Comparison of ENCODE assay signal across 13 cellular contexts in genomic region chr14:91175802-91176201, GRCh38.
DNase-seq lines count a peak whose midpoint lies in the region; ATAC-seq and TF ChIP-seq lines count a peak whose summit lies in the region.
"Had no signal": no experiment of that assay in that cellular context is flagged by ENCODE, and none has a peak within 500 bp of the region (broad histone marks: within the 10 kb centered on the region; RNA-seq: fewer than 3 reads in every experiment).

No MANE protein-coding gene starts in this region.

- CTCF ChIA-PET in activated naive CD4-positive, alpha-beta T cell treated with anti-CD3 and anti-CD28 coated beads for 36 hours (lab: Charles Lee) = interaction anchor here (0.6 to 10.7 kb wide), 16 partner anchors 18 to 285 kb away, joined by 3 to 215 read pairs (median 6); partner anchors contain the start of gene DGLUCY
- CTCF ChIA-PET in RWPE1 (lab: Yijun Ruan, JAX) = interaction anchor here (1.3 to 4.8 kb wide), 2 partner anchors 273 to 279 kb away, joined by 3 to 30 read pairs; no protein-coding TSS in a partner anchor

- no peaks in the 10 kb centered on the region for H3K27me3 Mint-ChIP-seq in activated naive CD4-positive, alpha-beta T cell treated with anti-CD3 and anti-CD28 coated beads for 36 hours (ENCODE audit: low read depth)
- no peaks in the 10 kb centered on the region for H3K27me3 Mint-ChIP-seq in activated T-helper 1 cell treated with anti-CD3 and anti-CD28 coated beads, Interleukin-12 subunit alpha, Interleukin-12 subunit beta, Interleukin-2, Interleukin-4 antibody, amounts not matched to agents 30 ng/mL and 10 ng/mL and 1 ng/mL, durations not matched to agents 14 hours and 24 hours and 36 hours (ENCODE audit: insufficient read depth)
- no peaks in the 10 kb centered on the region for H3K27me3 Mint-ChIP-seq in stimulated activated memory B cell treated with anti-CD40 and anti-IgM and Interleukin-4, amounts not matched to agents 10 μg/mL and 1 μg/mL and 100 μg/mL, for 72 hours
- H3K27me3 Mint-ChIP-seq: CD4-positive, alpha-beta memory T cell; IgD-negative memory B cell had no signal

- no peak overlapping the region for H3K4me3 Mint-ChIP-seq in activated naive CD4-positive, alpha-beta T cell treated with anti-CD3 and anti-CD28 coated beads for 36 hours
- H3K4me3 Mint-ChIP-seq in activated T-helper 1 cell treated with anti-CD3 and anti-CD28 coated beads, Interleukin-12 subunit alpha, Interleukin-12 subunit beta, Interleukin-2, Interleukin-4 antibody, amounts not matched to agents 30 ng/mL and 10 ng/mL and 1 ng/mL, durations not matched to agents 14 hours and 24 hours and 36 hours = no peak overlapping the region
- H3K4me3 Mint-ChIP-seq in stimulated activated memory B cell treated with anti-CD40 and anti-IgM and Interleukin-4, amounts not matched to agents 10 μg/mL and 1 μg/mL and 100 μg/mL, for 72 hours = no peak overlapping the region
- H3K4me3 Mint-ChIP-seq: CD4-positive, alpha-beta memory T cell; IgD-negative memory B cell had no signal

- H3K27ac Mint-ChIP-seq in activated naive CD4-positive, alpha-beta T cell treated with anti-CD3 and anti-CD28 coated beads for 36 hours = peak overlapping the region; percentile 56
- peak overlapping the region; percentile 23 for H3K27ac Mint-ChIP-seq in activated T-helper 1 cell treated with anti-CD3 and anti-CD28 coated beads, Interleukin-12 subunit alpha, Interleukin-12 subunit beta, Interleukin-2, Interleukin-4 antibody, amounts not matched to agents 30 ng/mL and 10 ng/mL and 1 ng/mL, durations not matched to agents 14 hours and 24 hours and 36 hours
- H3K27ac Mint-ChIP-seq in stimulated activated memory B cell treated with anti-CD40 and anti-IgM and Interleukin-4, amounts not matched to agents 10 μg/mL and 1 μg/mL and 100 μg/mL, for 72 hours = peak overlapping the region; percentile 43

- peaks cover 10% of the 10 kb centered on the region for H3K36me3 Mint-ChIP-seq in activated naive CD4-positive, alpha-beta T cell treated with anti-CD3 and anti-CD28 coated beads for 36 hours (ENCODE audit: low read depth)
- peaks cover 29% of the 10 kb centered on the region for H3K36me3 Mint-ChIP-seq in activated T-helper 1 cell treated with anti-CD3 and anti-CD28 coated beads, Interleukin-12 subunit alpha, Interleukin-12 subunit beta, Interleukin-2, Interleukin-4 antibody, amounts not matched to agents 30 ng/mL and 10 ng/mL and 1 ng/mL, durations not matched to agents 14 hours and 24 hours and 36 hours (ENCODE audit: low read depth)
- peaks cover 31% of the 10 kb centered on the region for H3K36me3 Mint-ChIP-seq in stimulated activated memory B cell treated with anti-CD40 and anti-IgM and Interleukin-4, amounts not matched to agents 10 μg/mL and 1 μg/mL and 100 μg/mL, for 72 hours

- peaks cover 9% of the 10 kb centered on the region for H3K4me1 Mint-ChIP-seq in activated naive CD4-positive, alpha-beta T cell treated with anti-CD3 and anti-CD28 coated beads for 36 hours (ENCODE audit: low read depth)
- peaks cover 33% of the 10 kb centered on the region for H3K4me1 Mint-ChIP-seq in activated T-helper 1 cell treated with anti-CD3 and anti-CD28 coated beads, Interleukin-12 subunit alpha, Interleukin-12 subunit beta, Interleukin-2, Interleukin-4 antibody, amounts not matched to agents 30 ng/mL and 10 ng/mL and 1 ng/mL, durations not matched to agents 14 hours and 24 hours and 36 hours (ENCODE audit: low read depth)
- H3K4me1 Mint-ChIP-seq in stimulated activated memory B cell treated with anti-CD40 and anti-IgM and Interleukin-4, amounts not matched to agents 10 μg/mL and 1 μg/mL and 100 μg/mL, for 72 hours = peaks cover 13% of the 10 kb centered on the region

- no peak for DNase-seq in activated naive CD4-positive, alpha-beta T cell treated with anti-CD3 and anti-CD28 coated beads for 36 hours
- DNase-seq in activated naive CD4-positive, alpha-beta T cell (lab: John Stamatoyannopoulos, UW) = no peak
- DNase-seq in RWPE1 (ENCODE audit: low spot score) (no peak), OCI-M1 (lab: John Stamatoyannopoulos, UW) (no peak)
- DNase-seq in activated T-helper 1 cell treated with anti-CD3 and anti-CD28 coated beads, Interleukin-12 subunit alpha, Interleukin-12 subunit beta, Interleukin-2, Interleukin-4 antibody, amounts not matched to agents 30 ng/mL and 10 ng/mL and 1 ng/mL, durations not matched to agents 14 hours and 24 hours and 36 hours (ENCODE audit: low spot score) = no peak
- DNase-seq: BE2C; CD4-positive, alpha-beta memory T cell; DMS79 treated with DMSO at 0.1 percent for 48 hours; NCI-H524 treated with DMSO at 0.1 percent for 48 hours; PC-9 had no signal

- intact Hi-C loops in activated naive CD4-positive, alpha-beta T cell treated with anti-CD3 and anti-CD28 coated beads for 36 hours (cut with micrococcal nuclease) = no loop called here
- intact Hi-C loops in activated T-helper 1 cell treated with anti-CD3 and anti-CD28 coated beads, Interleukin-12 subunit alpha, Interleukin-12 subunit beta, Interleukin-2, Interleukin-4 antibody, amounts not matched to agents 30 ng/mL and 10 ng/mL and 1 ng/mL, durations not matched to agents 14 hours and 24 hours and 36 hours (cut with micrococcal nuclease) = no loop called here

- H3K9me3 Mint-ChIP-seq in activated naive CD4-positive, alpha-beta T cell treated with anti-CD3 and anti-CD28 coated beads for 36 hours = no peaks in the 10 kb centered on the region
- H3K9me3 Mint-ChIP-seq in activated T-helper 1 cell treated with anti-CD3 and anti-CD28 coated beads, Interleukin-12 subunit alpha, Interleukin-12 subunit beta, Interleukin-2, Interleukin-4 antibody, amounts not matched to agents 30 ng/mL and 10 ng/mL and 1 ng/mL, durations not matched to agents 14 hours and 24 hours and 36 hours = no peaks in the 10 kb centered on the region
- no peaks in the 10 kb centered on the region for H3K9me3 Mint-ChIP-seq in stimulated activated memory B cell treated with anti-CD40 and anti-IgM and Interleukin-4, amounts not matched to agents 10 μg/mL and 1 μg/mL and 100 μg/mL, for 72 hours
- H3K9me3 Mint-ChIP-seq: CD4-positive, alpha-beta memory T cell; IgD-negative memory B cell had no signal

- POLR2A ChIA-PET in RWPE1 (lab: Yijun Ruan, JAX; ENCODE audit: low non-redundant PET) = no interaction called here

- peak overlapping the region; percentile 51; the same call in 1 of the 2 replicates for H3K27ac ChIP-seq in RWPE1
- H3K27ac ChIP-seq: PC-9 had no signal

- no peak for ATAC-seq in stimulated activated memory B cell treated with anti-CD40 and anti-IgM and Interleukin-4, amounts not matched to agents 10 μg/mL and 1 μg/mL and 100 μg/mL, for 72 hours
- no peak for ATAC-seq in HG02623 (IDR thresholded peaks at IDR 0.05; ENCODE audit: unreplicated experiment)

- TF ChIP-seq CTCF in RWPE1 (conservative IDR thresholded peaks at IDR 0.05; ENCODE audit: low read depth) = no peak
